Comparison of ENCODE assay signal across 14 cellular contexts in genomic region chr14:38127784-38128183, GRCh38.
"Had no signal": no experiment of that assay in that cellular context is flagged by ENCODE, and none has a peak within 500 bp of the region (broad histone marks: within the 10 kb centered on the region; RNA-seq: fewer than 3 reads in every experiment).

No MANE protein-coding gene starts in this region.

- H3K4me3 ChIP-seq: ascending aorta, cardiac muscle cell, esophagus muscularis mucosa had no signal

- H3K9me3 ChIP-seq: ascending aorta, esophagus muscularis mucosa had no signal

- FAIRE-seq: colon, kidney had no signal

- H3K4me1 ChIP-seq: ascending aorta, esophagus muscularis mucosa had no signal

- H3K36me3 ChIP-seq: ascending aorta, cardiac muscle cell, esophagus muscularis mucosa had no signal

- H3K27ac ChIP-seq: ascending aorta, cardiac muscle cell, esophagus muscularis mucosa had no signal

- DNase-seq: activated CD4-positive, alpha-beta T cell treated with anti-CD3 and anti-CD28 coated beads, Interleukin-2, amount 50 U/mL, for 48 hours; activated CD4-positive, CD25-positive, alpha-beta regulatory T cell treated with anti-CD3 and anti-CD28 coated beads, Interleukin-2, amount 50 U/mL, for 72 hours; activated CD8-positive, alpha-beta memory T cell treated with anti-CD3 and anti-CD28 coated beads, Interleukin-2, amount 10 ng/mL, durations not matched to agents 7 days and 5 days; activated gamma-delta T cell; activated naive CD8-positive, alpha-beta T cell treated with anti-CD3 and anti-CD28 coated beads, Interleukin-2, amount 10 ng/mL, durations not matched to agents 7 days and 5 days; activated T-cell treated with anti-CD3 and anti-CD28 coated beads, Interleukin-2, amount 50 U/mL, for 4 hours; kidney; left ventricle myocardium superior; mesenchymal stem cell; stimulated activated CD4-positive, alpha-beta T cell treated with anti-CD3 and anti-CD28 coated beads, Interleukin-4, amount 100 ng/mL, for 1 hour had no signal

- H3K27me3 ChIP-seq: ascending aorta, cardiac muscle cell, esophagus muscularis mucosa had no signal
